16 cellular contexts compared by ENCODE assay signal in the genomic region with DNA sequence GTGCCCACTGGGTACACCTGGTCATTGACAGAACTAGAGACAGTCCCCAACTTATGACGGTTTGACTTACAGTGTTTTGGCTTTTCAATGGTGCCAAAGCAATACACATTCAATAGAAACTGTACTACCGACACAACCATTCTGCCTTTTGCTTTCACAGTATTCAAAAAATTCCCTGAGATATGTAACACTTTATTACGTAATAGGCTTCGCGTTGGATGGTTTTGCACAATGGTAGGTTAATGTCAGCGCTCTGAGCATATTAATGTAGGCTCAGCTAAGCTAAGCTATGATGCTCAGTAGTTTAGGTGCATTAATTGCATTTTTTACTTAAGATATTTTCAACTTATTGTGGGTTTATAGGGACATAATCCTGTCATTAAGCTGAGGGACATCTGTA.
DNase-seq lines count a peak whose midpoint lies in the region; ATAC-seq, FAIRE-seq and TF ChIP-seq lines count a peak whose summit lies in the region.
"Had no signal": no experiment of that assay in that cellular context is flagged by ENCODE, and none has a peak within 500 bp of the region (broad histone marks: within the 10 kb centered on the region; RNA-seq: fewer than 3 reads in every experiment).

No MANE protein-coding gene starts in this region.

- H3K27ac ChIP-seq in BLaER1, result no peak overlapping the region
- no peak overlapping the region for H3K27ac ChIP-seq in BLaER1 treated with 17β-estradiol and CSF1 and Interleukin-3, amounts not matched to agents 10 nM and 100 nM
- H3K27ac ChIP-seq: A549, KMS-11 had no signal

- H3K4me1 ChIP-seq in BLaER1, result peaks cover 56% of the 10 kb centered on the region
- H3K4me1 ChIP-seq in BLaER1 treated with 17β-estradiol and CSF1 and Interleukin-3, amounts not matched to agents 10 nM and 100 nM, result peaks cover 13 to 59% (median 42%) of the 10 kb centered on the region in 10 experiments; a peak in 19 of 20 replicates
- H3K4me1 ChIP-seq: A549, BE2C, HAP-1 had no signal

- H3K4me3 ChIP-seq in BLaER1, result no peak overlapping the region
- H3K4me3 ChIP-seq in BLaER1 treated with 17β-estradiol and CSF1 and Interleukin-3, amounts not matched to agents 10 nM and 100 nM, result no peak overlapping the region
- H3K4me3 ChIP-seq: A549, HAP-1 had no signal

- ATAC-seq in stimulated activated effector memory CD8-positive, alpha-beta T cell treated with anti-CD3 and anti-CD28 coated beads, Interleukin-12 subunit alpha, Interleukin-12 subunit beta, amount 100 ng/mL, for 72 hours, result no peak
- no peak for ATAC-seq in HG02852 (IDR thresholded peaks at IDR 0.05; ENCODE audit: unreplicated experiment)
- ATAC-seq: A549 had no signal

- no peaks in the 10 kb centered on the region for H3K36me3 ChIP-seq in BLaER1
- no peaks in the 10 kb centered on the region for H3K36me3 ChIP-seq in BLaER1 treated with 17β-estradiol and CSF1 and Interleukin-3, amounts not matched to agents 10 nM and 100 nM
- H3K36me3 ChIP-seq: BE2C, HAP-1 had no signal

- H3K9ac ChIP-seq in BLaER1, result no peak overlapping the region
- H3K9ac ChIP-seq in BLaER1 treated with 17β-estradiol and CSF1 and Interleukin-3, amounts not matched to agents 10 nM and 100 nM, result no peak overlapping the region
- H3K9ac ChIP-seq: KMS-11 had no signal

- peak overlapping the region in 4 of 5 experiments; percentile 66 to 100 (median 82) for H3K27ac Mint-ChIP-seq in brain
- peak overlapping the region; percentile 8 for H3K27ac Mint-ChIP-seq in stimulated activated effector memory CD8-positive, alpha-beta T cell treated with anti-CD3 and anti-CD28 coated beads, Interleukin-12 subunit alpha, Interleukin-12 subunit beta, amount 100 ng/mL, for 72 hours
- H3K27ac Mint-ChIP-seq: CD4-positive, CD25-positive, alpha-beta regulatory T cell had no signal

- H3K4me2 ChIP-seq in BLaER1, result peak overlapping the region; percentile 54; the same call in 1 of the 2 replicates
- peak overlapping the region in 7 of 11 experiments; percentile 30 to 73 (median 56); a peak in 9 of 22 replicates for H3K4me2 ChIP-seq in BLaER1 treated with 17β-estradiol and CSF1 and Interleukin-3, amounts not matched to agents 10 nM and 100 nM
- H3K4me2 ChIP-seq: A549, KMS-11 had no signal

- DNase-seq in stimulated activated effector memory CD8-positive, alpha-beta T cell treated with anti-CD3 and anti-CD28 coated beads, Interleukin-12 subunit alpha, Interleukin-12 subunit beta, amount 100 ng/mL, for 72 hours (ENCODE audit: low spot score in 2 of 2), result no peak
- no peak for DNase-seq in D721Med (ENCODE audit: insufficient read length, low spot score)
- DNase-seq: CD4-positive, CD25-positive, alpha-beta regulatory T cell; EL; GOT3 had no signal

- peaks cover 55% of the 10 kb centered on the region for H3K4me1 Mint-ChIP-seq in brain
- no peaks in the 10 kb centered on the region for H3K4me1 Mint-ChIP-seq in stimulated activated effector memory CD8-positive, alpha-beta T cell treated with anti-CD3 and anti-CD28 coated beads, Interleukin-12 subunit alpha, Interleukin-12 subunit beta, amount 100 ng/mL, for 72 hours

- H3K36me3 Mint-ChIP-seq in brain, result no peaks in the 10 kb centered on the region
- H3K36me3 Mint-ChIP-seq in stimulated activated effector memory CD8-positive, alpha-beta T cell treated with anti-CD3 and anti-CD28 coated beads, Interleukin-12 subunit alpha, Interleukin-12 subunit beta, amount 100 ng/mL, for 72 hours, result no peaks in the 10 kb centered on the region
- H3K36me3 Mint-ChIP-seq: CD4-positive, CD25-positive, alpha-beta regulatory T cell; IgD-negative memory B cell had no signal

- TF ChIP-seq CTCF in brain (conservative IDR thresholded peaks at IDR 0.05) (no peak), D721Med (IDR thresholded peaks at IDR 0.05; ENCODE audit: insufficient read depth, missing control alignments) (no peak)

- H3K27me3 ChIP-seq in BLaER1, result no peaks in the 10 kb centered on the region
- no peaks in the 10 kb centered on the region for H3K27me3 ChIP-seq in BLaER1 treated with 17β-estradiol and CSF1 and Interleukin-3, amounts not matched to agents 10 nM and 100 nM

- 0 out of 2 replicates have a peak, but pooled peaks cover 4% of the 10 kb centered on the region for H4K20me1 ChIP-seq in BLaER1
- H4K20me1 ChIP-seq in BLaER1 treated with 17β-estradiol and CSF1 and Interleukin-3, amounts not matched to agents 10 nM and 100 nM, result peaks cover 0 to 55% (median 0%) of the 10 kb centered on the region in 11 experiments; a peak in 4 of 22 replicates

- no peak for FAIRE-seq in D721Med (lab: Jason Lieb, UNC)
- FAIRE-seq: A549, G401.6, GM12892 had no signal

- H3K4me3 Mint-ChIP-seq in brain, result no peak overlapping the region
- H3K4me3 Mint-ChIP-seq in stimulated activated effector memory CD8-positive, alpha-beta T cell treated with anti-CD3 and anti-CD28 coated beads, Interleukin-12 subunit alpha, Interleukin-12 subunit beta, amount 100 ng/mL, for 72 hours, result no peak overlapping the region
- H3K4me3 Mint-ChIP-seq: CD4-positive, CD25-positive, alpha-beta regulatory T cell; IgD-negative memory B cell had no signal

- H3K27me3 Mint-ChIP-seq in brain, result peaks cover 6% of the 10 kb centered on the region
- H3K27me3 Mint-ChIP-seq: CD4-positive, CD25-positive, alpha-beta regulatory T cell had no signal

- H3K9me3 Mint-ChIP-seq in brain, result peaks cover 0 to 6% (median 0%) of the 10 kb centered on the region in 5 experiments
- no peaks in the 10 kb centered on the region for H3K9me3 Mint-ChIP-seq in stimulated activated effector memory CD8-positive, alpha-beta T cell treated with anti-CD3 and anti-CD28 coated beads, Interleukin-12 subunit alpha, Interleukin-12 subunit beta, amount 100 ng/mL, for 72 hours
- H3K9me3 Mint-ChIP-seq: CD4-positive, CD25-positive, alpha-beta regulatory T cell had no signal

- no peaks in the 10 kb centered on the region for H3K9me3 ChIP-seq in BLaER1
- H3K9me3 ChIP-seq in BLaER1 treated with 17β-estradiol and CSF1 and Interleukin-3, amounts not matched to agents 10 nM and 100 nM (replicated peaks in 1 of 11), result no peaks in the 10 kb centered on the region
- H3K9me3 ChIP-seq: A549, BE2C, HAP-1 had no signal
